In genomic region chr4:141074098-141074878, GRCh38 we compare ENCODE assay signal across 19 cellular contexts. TPM values are rescaled to one million over a fixed set of nuclear protein-coding genes. Genes with fewer than 3 reads are reported as not detected.
DNase-seq lines count a peak whose midpoint lies in the region; ATAC-seq and TF ChIP-seq lines count a peak whose summit lies in the region.
"Had no signal": no experiment of that assay in that cellular context is flagged by ENCODE, and none has a peak within 500 bp of the region (broad histone marks: within the 10 kb centered on the region; RNA-seq: fewer than 3 reads in every experiment).

No MANE protein-coding gene starts in this region.

- no peak overlapping the region for H3K4me3 ChIP-seq in GM12865 (ENCODE audit: low read depth, low read length)
- H3K4me3 ChIP-seq: ascending aorta, BLaER1, colonic mucosa, pancreas, smooth muscle cell had no signal

- intact Hi-C loops in sciatic nerve (cut with DNase I) = no loop called here

- ATAC-seq in sciatic nerve = peak; percentile 30
- ATAC-seq: pancreas, T-cell had no signal

- DNase-seq in GM12865 (ENCODE audit: low read depth) (peak; percentile 43), LHCN-M2 (ENCODE audit: low read depth) (peak; percentile 44), fibroblast of peridontal ligament (ENCODE audit: extremely low read depth) (peak; percentile 79), sciatic nerve (ENCODE audit: low spot score) (no peak), RPMI8226 (no peak), medulla oblongata (ENCODE audit: extremely low spot score) (no peak), retina (no peak)
- DNase-seq: activated naive CD4-positive, alpha-beta T cell; activated T-cell treated with anti-CD3 and anti-CD28 coated beads for 4 hours; Calu3; colonic mucosa; foreskin melanocyte; NCI-H1694 treated with DMSO at 0.1 percent for 48 hours; pancreas; stimulated activated CD4-positive, alpha-beta T cell treated with anti-CD3 and anti-CD28 coated beads, Interleukin-4, amount 100 ng/mL, for 4 hours; T-cell had no signal

- no peak for TF ChIP-seq CTCF in GM12865 (IDR thresholded peaks at IDR 0.05; ENCODE audit: insufficient read depth, low read depth, low read length, missing control alignments)

RNA-seq across cellular contexts. Expression of gene RNF150, which starts 59.0 kb away (rescaled TPM):
- total RNA-seq in LHCN-M2 (2014; rRNA removed) (0.29 and 0.45 TPM in 2 replicates), sciatic nerve (13.2 TPM)
- polyA plus RNA-seq in LHCN-M2 (2012) = 3.2 TPM

Comparison
In these comparisons a context has a peak if more than half of its experiments do, and no peak if none do; other contexts are left out.
1. DNase-seq: peak in GM12865 (single experiment), LHCN-M2 (single experiment) and fibroblast of peridontal ligament (single experiment); none in sciatic nerve (single experiment), RPMI8226 (single experiment), medulla oblongata (single experiment) and retina (single experiment).